In genomic region chr6:39192736-39193135, GRCh38 we compare ENCODE assay signal across 18 cellular contexts. TPM values are rescaled to one million over a fixed set of nuclear protein-coding genes. Genes with fewer than 3 reads are reported as not detected.
A peak's percentile ranks its signal among the peaks of the same experiment; 100 is the strongest.
DNase-seq lines count a peak whose midpoint lies in the region; ATAC-seq and TF ChIP-seq lines count a peak whose summit lies in the region.
"Had no signal": no experiment of that assay in that cellular context is flagged by ENCODE, and none has a peak within 500 bp of the region (broad histone marks: within the 10 kb centered on the region; RNA-seq: fewer than 3 reads in every experiment).

No MANE protein-coding gene starts in this region.

- TF ChIP-seq CTCF in WERI-Rb-1 (IDR thresholded peaks at IDR 0.05; ENCODE audit: low read depth, low read length) (no peak), nephron (IDR thresholded peaks at IDR 0.05; ENCODE audit: unreplicated experiment in 3 of 3) (no peak), tibial nerve (IDR thresholded peaks at IDR 0.05) (no peak)
- TF ChIP-seq CTCF in activated CD8-positive, alpha-beta T cell treated with anti-CD3 and anti-CD28 coated beads for 36 hours (IDR thresholded peaks at IDR 0.05), result no peak

- H3K27me3 Mint-ChIP-seq in activated naive CD8-positive, alpha-beta T cell treated with anti-CD3 and anti-CD28 coated beads, Interleukin-2, amount 10 ng/mL, durations not matched to agents 7 days and 5 days, result no peaks in the 10 kb centered on the region
- H3K27me3 Mint-ChIP-seq in activated naive CD8-positive, alpha-beta T cell treated with anti-CD3 and anti-CD28 coated beads, Interleukin-2, amount 50 U/mL, for 24 hours, result no peaks in the 10 kb centered on the region
- H3K27me3 Mint-ChIP-seq in nephron (ENCODE audit: low read depth), result peaks cover 4% of the 10 kb centered on the region
- H3K27me3 Mint-ChIP-seq in activated CD8-positive, alpha-beta T cell treated with anti-CD3 and anti-CD28 coated beads for 36 hours, result no peaks in the 10 kb centered on the region

- H3K27me3 ChIP-seq in WERI-Rb-1 (ENCODE audit: insufficient read depth, low read depth, severe bottlenecking) (no peaks in the 10 kb centered on the region), tibial nerve (no peaks in the 10 kb centered on the region)
- H3K27me3 ChIP-seq: Peyer's patch had no signal

- H3K9me3 Mint-ChIP-seq in activated naive CD8-positive, alpha-beta T cell treated with anti-CD3 and anti-CD28 coated beads, Interleukin-2, amount 10 ng/mL, durations not matched to agents 7 days and 5 days, result no peaks in the 10 kb centered on the region
- H3K9me3 Mint-ChIP-seq in activated naive CD8-positive, alpha-beta T cell treated with anti-CD3 and anti-CD28 coated beads, Interleukin-2, amount 50 U/mL, for 24 hours, result no peaks in the 10 kb centered on the region
- H3K9me3 Mint-ChIP-seq in nephron, result no peaks in the 10 kb centered on the region
- no peaks in the 10 kb centered on the region for H3K9me3 Mint-ChIP-seq in activated CD8-positive, alpha-beta T cell treated with anti-CD3 and anti-CD28 coated beads for 36 hours
- H3K9me3 Mint-ChIP-seq: CD8-positive, alpha-beta memory T cell had no signal

- H3K36me3 ChIP-seq in WERI-Rb-1 (no peaks in the 10 kb centered on the region), tibial nerve (peaks cover 0 to 26% (median 0%) of the 10 kb centered on the region in 3 donors)

- no peak for ATAC-seq in activated naive CD8-positive, alpha-beta T cell treated with anti-CD3 and anti-CD28 coated beads, Interleukin-2, amount 10 ng/mL, durations not matched to agents 7 days and 5 days (ENCODE audit: low read depth)
- no peak for ATAC-seq in activated naive CD8-positive, alpha-beta T cell treated with anti-CD3 and anti-CD28 coated beads, Interleukin-2, amount 50 U/mL, for 24 hours
- no peak for ATAC-seq in activated CD8-positive, alpha-beta T cell treated with anti-CD3 and anti-CD28 coated beads for 36 hours

- peaks cover 17% of the 10 kb centered on the region for H3K36me3 Mint-ChIP-seq in activated naive CD8-positive, alpha-beta T cell treated with anti-CD3 and anti-CD28 coated beads, Interleukin-2, amount 10 ng/mL, durations not matched to agents 7 days and 5 days
- H3K36me3 Mint-ChIP-seq in activated naive CD8-positive, alpha-beta T cell treated with anti-CD3 and anti-CD28 coated beads, Interleukin-2, amount 50 U/mL, for 24 hours (ENCODE audit: low read depth), result peaks cover 73% of the 10 kb centered on the region
- peaks cover 44% of the 10 kb centered on the region for H3K36me3 Mint-ChIP-seq in nephron (ENCODE audit: low read depth)
- peaks cover 71% of the 10 kb centered on the region for H3K36me3 Mint-ChIP-seq in activated CD8-positive, alpha-beta T cell treated with anti-CD3 and anti-CD28 coated beads for 36 hours (ENCODE audit: low read depth)

- H3K4me3 ChIP-seq in WERI-Rb-1 (ENCODE audit: low read depth, low read length), result no peak overlapping the region
- no peak overlapping the region for H3K4me3 ChIP-seq in tibial nerve
- H3K4me3 ChIP-seq: Peyer's patch had no signal

- CTCF ChIA-PET in activated CD8-positive, alpha-beta T cell treated with anti-CD3 and anti-CD28 coated beads for 36 hours (lab: Charles Lee), result no interaction called here

- H3K4me1 ChIP-seq in tibial nerve, result peaks cover 0 to 75% (median 34%) of the 10 kb centered on the region in 4 donors

- H3K4me3 Mint-ChIP-seq in activated naive CD8-positive, alpha-beta T cell treated with anti-CD3 and anti-CD28 coated beads, Interleukin-2, amount 10 ng/mL, durations not matched to agents 7 days and 5 days, result no peak overlapping the region
- H3K4me3 Mint-ChIP-seq in activated naive CD8-positive, alpha-beta T cell treated with anti-CD3 and anti-CD28 coated beads, Interleukin-2, amount 50 U/mL, for 24 hours, result no peak overlapping the region
- H3K4me3 Mint-ChIP-seq in nephron, result no peak overlapping the region
- no peak overlapping the region for H3K4me3 Mint-ChIP-seq in activated CD8-positive, alpha-beta T cell treated with anti-CD3 and anti-CD28 coated beads for 36 hours
- H3K4me3 Mint-ChIP-seq: CD8-positive, alpha-beta memory T cell had no signal

- POLR2A ChIA-PET in activated naive CD8-positive, alpha-beta T cell treated with anti-CD3 and anti-CD28 coated beads, Interleukin-2, amount 10 ng/mL, durations not matched to agents 7 days and 5 days (lab: Charles Lee), result interaction anchor here (0.6 kb wide), 1 partner anchor 15 kb away, joined by 3 read pairs; no protein-coding TSS in a partner anchor
- POLR2A ChIA-PET in activated CD8-positive, alpha-beta T cell treated with anti-CD3 and anti-CD28 coated beads for 36 hours (lab: Charles Lee), result no interaction called here

- no peak for TF ChIP-seq POLR2A in tibial nerve (IDR thresholded peaks at IDR 0.05)

- H3K4me1 Mint-ChIP-seq in activated naive CD8-positive, alpha-beta T cell treated with anti-CD3 and anti-CD28 coated beads, Interleukin-2, amount 10 ng/mL, durations not matched to agents 7 days and 5 days, result peaks cover 14% of the 10 kb centered on the region
- peaks cover 26% of the 10 kb centered on the region for H3K4me1 Mint-ChIP-seq in activated naive CD8-positive, alpha-beta T cell treated with anti-CD3 and anti-CD28 coated beads, Interleukin-2, amount 50 U/mL, for 24 hours
- H3K4me1 Mint-ChIP-seq in nephron, result peaks cover 46% of the 10 kb centered on the region
- H3K4me1 Mint-ChIP-seq in activated CD8-positive, alpha-beta T cell treated with anti-CD3 and anti-CD28 coated beads for 36 hours (ENCODE audit: low read depth), result peaks cover 14% of the 10 kb centered on the region

- peak overlapping the region; percentile 97 for H3K27ac ChIP-seq in WERI-Rb-1
- peak overlapping the region; percentile 1 to 82 (median 42) for H3K27ac ChIP-seq in tibial nerve
- H3K27ac ChIP-seq: HL-60 had no signal

- TF ChIP-seq EP300 in tibial nerve (IDR thresholded peaks at IDR 0.05), result no peak

- WGBS in tibial nerve, 2 donors, result 54 to 60% methylated on average over 6 of the region's 6 CpGs

- H3K9me3 ChIP-seq in WERI-Rb-1 (ENCODE audit: severe bottlenecking), result peaks cover 7% of the 10 kb centered on the region
- no peaks in the 10 kb centered on the region for H3K9me3 ChIP-seq in tibial nerve
- H3K9me3 ChIP-seq: Peyer's patch had no signal

- DNase-seq in activated naive CD8-positive, alpha-beta T cell treated with anti-CD3 and anti-CD28 coated beads, Interleukin-2, amount 10 ng/mL, durations not matched to agents 7 days and 5 days, result no peak
- no peak for DNase-seq in activated naive CD8-positive, alpha-beta T cell treated with anti-CD3 and anti-CD28 coated beads, Interleukin-2, amount 50 U/mL, for 24 hours
- DNase-seq in WERI-Rb-1, result peak; percentile 86
- DNase-seq in tibial nerve (ENCODE audit: low spot score in 2 of 2), result no peak
- no peak for DNase-seq in activated CD8-positive, alpha-beta T cell treated with anti-CD3 and anti-CD28 coated beads for 36 hours
- no peak for DNase-seq in head of caudate nucleus
- DNase-seq: ACHN, DMS79, H7, IMR-90, NCI-H1417 treated with DMSO at 0.1 percent for 48 hours, NCI-H187 treated with DMSO at 0.1 percent for 48 hours, NCI-H526 treated with DMSO at 0.1 percent for 48 hours had no signal

- peak overlapping the region; percentile 33 for H3K27ac Mint-ChIP-seq in activated naive CD8-positive, alpha-beta T cell treated with anti-CD3 and anti-CD28 coated beads, Interleukin-2, amount 10 ng/mL, durations not matched to agents 7 days and 5 days
- no peak overlapping the region for H3K27ac Mint-ChIP-seq in activated naive CD8-positive, alpha-beta T cell treated with anti-CD3 and anti-CD28 coated beads, Interleukin-2, amount 50 U/mL, for 24 hours
- peak overlapping the region; percentile 18 to 31 (median 27) for H3K27ac Mint-ChIP-seq in nephron
- H3K27ac Mint-ChIP-seq in activated CD8-positive, alpha-beta T cell treated with anti-CD3 and anti-CD28 coated beads for 36 hours, result no peak overlapping the region

- intact Hi-C loops in activated CD8-positive, alpha-beta T cell treated with anti-CD3 and anti-CD28 coated beads for 36 hours (cut with micrococcal nuclease), result no loop called here
- intact Hi-C loops in head of caudate nucleus (cut with DNase I), result no loop called here

RNA-seq across cellular contexts. Expression of gene KCNK5, which starts 36.5 kb away (rescaled TPM):
- 1 to 10 TPM; 7.8 to 8.5 TPM for total RNA-seq in activated naive CD8-positive, alpha-beta T cell treated with anti-CD3 and anti-CD28 coated beads, Interleukin-2, amount 10 ng/mL, durations not matched to agents 7 days and 5 days
- 10 to 100 TPM; 16.7 to 20.0 (median 18.4) TPM for total RNA-seq in tibial nerve
- 10 to 100 TPM; 25.0 to 25.9 TPM for total RNA-seq in activated CD8-positive, alpha-beta T cell treated with anti-CD3 and anti-CD28 coated beads for 36 hours
- total RNA-seq: IMR-90, M059J had no signal

Comparison
In these comparisons a context has a peak if more than half of its experiments do, and no peak if none do; other contexts are left out.
1. H3K27ac Mint-ChIP-seq: peak in activated naive CD8-positive, alpha-beta T cell treated with anti-CD3 and anti-CD28 coated beads, Interleukin-2, amount 10 ng/mL, durations not matched to agents 7 days and 5 days (single experiment) and nephron (3 of 3); none in activated naive CD8-positive, alpha-beta T cell treated with anti-CD3 and anti-CD28 coated beads, Interleukin-2, amount 50 U/mL, for 24 hours (single experiment) and activated CD8-positive, alpha-beta T cell treated with anti-CD3 and anti-CD28 coated beads for 36 hours (single experiment).